In the genomic region with DNA sequence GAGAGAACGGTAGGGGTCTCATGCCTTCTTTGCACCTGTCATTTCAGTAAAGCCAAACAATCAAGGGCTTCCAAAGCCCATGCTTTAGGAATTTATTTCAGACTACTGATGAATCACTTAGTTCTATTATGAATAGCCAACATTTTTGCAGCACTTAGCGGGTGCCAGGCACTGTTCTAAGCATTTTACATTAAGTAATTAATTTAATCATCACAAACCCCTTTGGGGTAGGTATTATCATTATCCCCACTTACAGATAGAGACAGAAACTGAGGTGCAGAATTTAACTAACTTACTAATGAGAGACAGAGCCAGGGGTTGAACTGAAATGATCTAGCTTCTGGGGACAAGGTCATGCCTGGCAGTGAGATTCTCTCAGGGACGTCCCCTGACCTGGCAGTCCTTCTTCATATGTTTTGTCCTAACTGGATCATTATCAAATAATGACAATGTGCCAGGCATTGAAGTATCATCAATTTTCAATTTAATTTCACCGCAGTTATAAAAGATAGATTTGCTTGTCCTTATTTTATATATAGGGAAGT, we compare ENCODE assay signal across 14 cellular contexts. TPM values are rescaled to one million over a fixed set of nuclear protein-coding genes. Genes with fewer than 3 reads are reported as not detected.
DNase-seq lines count a peak whose midpoint lies in the region; ATAC-seq and TF ChIP-seq lines count a peak whose summit lies in the region.
"Had no signal": no experiment of that assay in that cellular context is flagged by ENCODE, and none has a peak within 500 bp of the region (broad histone marks: within the 10 kb centered on the region; RNA-seq: fewer than 3 reads in every experiment).

No MANE protein-coding gene starts in this region.

- DNase-seq in M059J (ENCODE audit: low read depth) (peak; percentile 45), tibial nerve (ENCODE audit: low spot score in 2 of 2) (no peak), KG1 (lab: John Stamatoyannopoulos, UW) (no peak)
- DNase-seq: activated CD4-positive, alpha-beta T cell treated with anti-CD3 and anti-CD28 coated beads, Interleukin-2, amount 50 U/mL, for 48 hours; CD8-positive, alpha-beta T cell; GF-D8; NCI-H1417 treated with DMSO at 0.1 percent for 48 hours had no signal

- TF ChIP-seq POLR2A in tibial nerve (IDR thresholded peaks at IDR 0.05), result no peak

- H3K4me3 Mint-ChIP-seq in brain, result no peak overlapping the region
- H3K4me3 Mint-ChIP-seq: CD8-positive, alpha-beta T cell; IgD-negative memory B cell; mesothelial cell of epicardium had no signal

- no peak for TF ChIP-seq EP300 in tibial nerve (IDR thresholded peaks at IDR 0.05)

- H3K27ac ChIP-seq in mesodermal cell (ENCODE audit: low read depth, low read length, severe bottlenecking) (peak overlapping the region; percentile 86), tibial nerve (peak overlapping the region; percentile 50 to 92 (median 77))

- no peaks in the 10 kb centered on the region for H3K27me3 ChIP-seq in tibial nerve

- H3K27ac Mint-ChIP-seq in brain, result peak overlapping the region; percentile 63 to 96 (median 82)
- H3K27ac Mint-ChIP-seq: CD8-positive, alpha-beta T cell; IgD-negative memory B cell; mesothelial cell of epicardium had no signal

- H3K4me1 ChIP-seq in mesodermal cell (ENCODE audit: control insufficient read depth, insufficient read depth, low read length, poor library complexity, severe bottlenecking) (peaks cover 22% of the 10 kb centered on the region), tibial nerve (peaks cover 0 to 71% (median 26%) of the 10 kb centered on the region in 4 donors)
- H3K4me1 ChIP-seq: prostate gland had no signal

- H3K4me1 Mint-ChIP-seq in brain, result peaks cover 54% of the 10 kb centered on the region

- WGBS in mesodermal cell (ENCODE audit: insufficient coverage in 2 of 2), 2 experiments, result 83 to 92% methylated on average over 1 to 2 of the region's 4 CpGs
- 58 to 63% methylated on average over 4 of the region's 4 CpGs for WGBS in tibial nerve, 2 donors

- H3K36me3 Mint-ChIP-seq in brain, result no peaks in the 10 kb centered on the region
- H3K36me3 Mint-ChIP-seq: CD8-positive, alpha-beta T cell; IgD-negative memory B cell; mesothelial cell of epicardium had no signal

- H3K36me3 ChIP-seq in mesodermal cell (ENCODE audit: control insufficient read depth, insufficient read depth, low read length) (no peaks in the 10 kb centered on the region), tibial nerve (no peaks in the 10 kb centered on the region)
- H3K36me3 ChIP-seq: prostate gland had no signal

- H3K4me3 ChIP-seq in mesodermal cell (ENCODE audit: extremely low read depth, insufficient read depth, low read length, poor library complexity, severe bottlenecking) (no peak overlapping the region), tibial nerve (no peak overlapping the region)
- H3K4me3 ChIP-seq: prostate gland had no signal

- peaks cover 16% of the 10 kb centered on the region for H3K27me3 Mint-ChIP-seq in brain

- H3K9me3 ChIP-seq in mesodermal cell (ENCODE audit: control insufficient read depth, low read length) (no peaks in the 10 kb centered on the region), tibial nerve (no peaks in the 10 kb centered on the region)
- H3K9me3 ChIP-seq: prostate gland had no signal

- peaks cover 0 to 5% (median 0%) of the 10 kb centered on the region in 5 experiments for H3K9me3 Mint-ChIP-seq in brain
- H3K9me3 Mint-ChIP-seq: CD8-positive, alpha-beta T cell; IgD-negative memory B cell; mesothelial cell of epicardium had no signal

- ATAC-seq in HG02840 (IDR thresholded peaks at IDR 0.05; ENCODE audit: low FRiP score, unreplicated experiment) (no peak), HG02885 (IDR thresholded peaks at IDR 0.05; ENCODE audit: poor library complexity, unreplicated experiment) (no peak)
- ATAC-seq: CD8-positive, alpha-beta T cell had no signal

- TF ChIP-seq CTCF in brain (conservative IDR thresholded peaks at IDR 0.05) (no peak), tibial nerve (IDR thresholded peaks at IDR 0.05) (no peak)

RNA-seq across cellular contexts. Expression of a gene that starts 31.7 kb away (rescaled TPM):
- total RNA-seq in M059J (2014; rRNA removed; shearing (Covaris generic)), result 6.4 and 15.6 TPM in 2 replicates
- 5.8 TPM for polyA plus RNA-seq in brain (ENCODE audit: insufficient read depth, low read depth, low replicate concordance)
- polyA plus RNA-seq in mesodermal cell (2013, experiment 1 of 2), result 32.9 TPM
- polyA plus RNA-seq in mesodermal cell (2013, experiment 2 of 2), result 33.4 TPM
- 10 to 100 TPM; 19.2 to 34.7 (median 25.8) TPM for total RNA-seq in tibial nerve
